Comparison of ENCODE assay signal across 1 cellular context in genomic region chr13:93224545-93224944, GRCh38.
A peak's percentile ranks its signal among the peaks of the same experiment; 100 is the strongest.
TF ChIP-seq lines count a peak whose summit lies in the region.

No MANE protein-coding gene starts in this region.

TF ChIP-seq in HepG2, 621 proteins besides CTCF, POLR2A, EP300 and RAD21 (continued from another document and continues in another):
- TF ChIP-seq CREB3 (CRISPR knock-in tag; IDR thresholded peaks at IDR 0.05) = 0 out of 2 replicates have a peak, but pooled peaks have one; percentile 62
- no peak for TF ChIP-seq ZNF782 (CRISPR knock-in tag; IDR thresholded peaks at IDR 0.05; ENCODE audit: borderline replicate concordance)
- peak; percentile 99 for TF ChIP-seq GATAD2A (CRISPR knock-in tag; IDR thresholded peaks at IDR 0.05)
- TF ChIP-seq FOXP1 (IDR thresholded peaks at IDR 0.05) = no peak
- peak; percentile 94 for TF ChIP-seq FOXP1 (CRISPR knock-in tag; IDR thresholded peaks at IDR 0.05)
- no peak for TF ChIP-seq ZNF382 (CRISPR knock-in tag; IDR thresholded peaks at IDR 0.05; ENCODE audit: borderline replicate concordance)
- 0 out of 2 replicates have a peak, but pooled peaks have one; percentile 35 for TF ChIP-seq ZNF318 (CRISPR knock-in tag; IDR thresholded peaks at IDR 0.05)
- TF ChIP-seq MIXL1 (CRISPR knock-in tag; IDR thresholded peaks at IDR 0.05) = peak; percentile 94
- TF ChIP-seq TFE3 (CRISPR knock-in tag; IDR thresholded peaks at IDR 0.05) = peak; percentile 93
- 0 out of 2 replicates have a peak, but pooled peaks have one; percentile 24 for TF ChIP-seq CSRNP1 (CRISPR knock-in tag; IDR thresholded peaks at IDR 0.05)
- no peak for TF ChIP-seq TOE1 (CRISPR knock-in tag; IDR thresholded peaks at IDR 0.05)
- TF ChIP-seq TCF12 (IDR thresholded peaks at IDR 0.05) = no peak
- TF ChIP-seq TCF12 (CRISPR knock-in tag; IDR thresholded peaks at IDR 0.05) = 0 out of 2 replicates have a peak, but pooled peaks have one; percentile 54
- TF ChIP-seq FOSL2 (CRISPR knock-in tag; IDR thresholded peaks at IDR 0.05) = peak; percentile 93
- peak; percentile 53 for TF ChIP-seq ZFX (CRISPR knock-in tag; IDR thresholded peaks at IDR 0.05; ENCODE audit: low read depth)
- TF ChIP-seq ISX (CRISPR knock-in tag; conservative IDR thresholded peaks at IDR 0.05) = no peak
- no peak for TF ChIP-seq RNF219 (CRISPR knock-in tag; IDR thresholded peaks at IDR 0.05)
- TF ChIP-seq ZNF512 (CRISPR knock-in tag; IDR thresholded peaks at IDR 0.05) = no peak
- TF ChIP-seq ZFAT (CRISPR knock-in tag; conservative IDR thresholded peaks at IDR 0.05) = no peak
- TF ChIP-seq RBM22 (optimal IDR thresholded peaks at IDR 0.05; ENCODE audit: low read length) = no peak
- TF ChIP-seq NR2F6 (IDR thresholded peaks at IDR 0.05) = peak; percentile 99
- peak; percentile 99 for TF ChIP-seq NR2F6 (CRISPR knock-in tag; IDR thresholded peaks at IDR 0.05)
- TF ChIP-seq ZNF136 (CRISPR knock-in tag; IDR thresholded peaks at IDR 0.05; ENCODE audit: low read depth) = 0 out of 2 replicates have a peak, but pooled peaks have one; percentile 44
- TF ChIP-seq ISL2 (CRISPR knock-in tag; IDR thresholded peaks at IDR 0.05) = peak; percentile 97
- peak; percentile 97 for TF ChIP-seq IRF2 (CRISPR knock-in tag; IDR thresholded peaks at IDR 0.05)
- no peak for TF ChIP-seq SOX6 (IDR thresholded peaks at IDR 0.05)
- TF ChIP-seq SOX6 (CRISPR knock-in tag; IDR thresholded peaks at IDR 0.05) = peak; percentile 100
- TF ChIP-seq ZNF644 (CRISPR knock-in tag; IDR thresholded peaks at IDR 0.05; ENCODE audit: low read depth) = peak; percentile 97
- no peak for TF ChIP-seq ZNF274 (CRISPR knock-in tag; IDR thresholded peaks at IDR 0.05)
- no peak for TF ChIP-seq IRF1 (CRISPR knock-in tag; IDR thresholded peaks at IDR 0.05; ENCODE audit: low read depth)
- TF ChIP-seq BRD4 (CRISPR knock-in tag; IDR thresholded peaks at IDR 0.05) = no peak
- peak; percentile 32; the same call in 1 of the 2 replicates for TF ChIP-seq ATF7-NPFF (CRISPR knock-in tag; IDR thresholded peaks at IDR 0.05; ENCODE audit: low read depth)
- peak; percentile 97 for TF ChIP-seq RCOR2 (CRISPR knock-in tag; IDR thresholded peaks at IDR 0.05)
- TF ChIP-seq ZNF883 (CRISPR knock-in tag; IDR thresholded peaks at IDR 0.05; ENCODE audit: not compliant biosample characterization) = no peak
- TF ChIP-seq TFAP4 (IDR thresholded peaks at IDR 0.05; ENCODE audit: borderline replicate concordance, low read depth) = peak; percentile 88
- peak; percentile 91 for TF ChIP-seq ZNF800 (CRISPR knock-in tag; IDR thresholded peaks at IDR 0.05)
- no peak for TF ChIP-seq ZBTB34 (CRISPR knock-in tag; IDR thresholded peaks at IDR 0.05)
- 0 out of 2 replicates have a peak, but pooled peaks have one; percentile 75 for TF ChIP-seq SNAPC2 (CRISPR knock-in tag; IDR thresholded peaks at IDR 0.05)
- peak; percentile 90 for TF ChIP-seq HOXA3 (CRISPR knock-in tag; IDR thresholded peaks at IDR 0.05)
- TF ChIP-seq ZNF124 (CRISPR knock-in tag; IDR thresholded peaks at IDR 0.05) = peak; percentile 77; the same call in 1 of the 2 replicates
- TF ChIP-seq ZNF564 (CRISPR knock-in tag; IDR thresholded peaks at IDR 0.05) = peak; percentile 70; the same call in 1 of the 2 replicates
- TF ChIP-seq ZC3H13 (CRISPR knock-in tag; IDR thresholded peaks at IDR 0.05) = peak; percentile 80
